Comparison of ENCODE assay signal across 2 cellular contexts in the genomic region with DNA sequence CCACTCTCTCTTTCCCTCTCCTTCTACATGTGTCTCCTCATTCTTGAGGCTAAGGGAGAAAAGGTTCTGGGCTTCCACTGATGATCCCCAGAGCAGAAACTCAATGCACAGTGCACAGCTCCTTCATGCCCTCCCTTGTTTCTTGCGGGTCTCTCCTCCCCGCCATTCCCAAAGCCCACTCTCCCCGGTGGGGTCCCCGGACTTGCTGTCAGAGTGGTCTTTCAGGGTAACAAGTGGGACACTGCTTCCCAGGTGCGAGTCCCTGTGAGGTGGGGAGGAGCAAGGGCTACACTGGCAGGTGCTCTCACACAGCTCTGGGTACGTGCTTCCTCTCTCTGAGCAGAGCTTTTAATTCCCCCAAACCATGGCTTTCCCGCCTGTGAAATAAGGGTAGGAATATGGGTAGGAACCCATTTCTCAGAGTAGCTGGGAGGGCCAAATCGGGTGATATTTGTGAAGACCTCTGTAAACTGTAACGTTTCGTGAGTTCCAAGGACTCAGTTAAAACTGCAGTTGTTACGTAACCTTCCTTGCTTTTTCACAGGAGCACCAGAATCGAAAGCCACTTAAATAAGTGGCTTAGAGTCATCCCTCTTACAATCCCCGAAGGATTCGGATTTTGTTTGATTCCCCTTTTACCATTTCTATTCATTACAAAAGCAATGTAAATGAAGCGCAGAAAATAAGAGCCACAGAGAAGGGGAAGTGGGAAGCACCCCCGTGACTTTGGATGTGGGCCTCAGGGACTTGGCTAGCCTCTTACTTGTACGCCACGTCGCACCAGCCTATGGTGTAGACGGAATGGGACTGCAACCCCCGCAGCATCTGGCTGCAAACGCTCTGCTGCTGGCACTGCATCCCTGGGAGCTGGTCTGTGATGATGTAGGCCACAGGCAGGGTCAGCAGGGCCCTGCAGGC.
TF ChIP-seq lines count a peak whose summit lies in the region.

No MANE protein-coding gene starts in this region.

TF ChIP-seq in HepG2, 621 proteins besides CTCF, POLR2A, EP300 and RAD21:
- TF ChIP-seq CEBPB (IDR thresholded peaks at IDR 0.05; ENCODE audit: borderline replicate concordance, low read depth, low read length) (peak; percentile 32; the same call in 1 of the 2 replicates), MXD4 (CRISPR knock-in tag; IDR thresholded peaks at IDR 0.05) (no peak)

TF ChIP-seq in GM12878, 131 proteins besides CTCF, POLR2A, EP300 and RAD21:
- TF ChIP-seq IKZF1 (conservative IDR thresholded peaks at IDR 0.05) (0 out of 2 replicates have a peak, but pooled peaks have one; percentile 31), MYB (IDR thresholded peaks at IDR 0.05; ENCODE audit: borderline replicate concordance, low read depth, low read length) (no peak), DPF2 (IDR thresholded peaks at IDR 0.05) (no peak), RB1 (IDR thresholded peaks at IDR 0.05; ENCODE audit: borderline replicate concordance) (no peak), MTA2 (IDR thresholded peaks at IDR 0.05; ENCODE audit: low read depth) (no peak), SPI1 (IDR thresholded peaks at IDR 0.05; ENCODE audit: borderline replicate concordance, insufficient read depth, low read depth, low read length) (peak; percentile 33; the same call in 1 of the 2 replicates), KDM1A (IDR thresholded peaks at IDR 0.05; ENCODE audit: borderline replicate concordance) (no peak), SMAD1 (IDR thresholded peaks at IDR 0.05; ENCODE audit: low read depth, partially characterized antibody) (no peak), TARDBP (IDR thresholded peaks at IDR 0.05; ENCODE audit: borderline replicate concordance) (no peak), RUNX3 (IDR thresholded peaks at IDR 0.05; ENCODE audit: low read length) (peak; percentile 25; the same call in 1 of the 2 replicates), RBBP5 (conservative IDR thresholded peaks at IDR 0.05) (no peak)
- TF ChIP-seq, protein P1, sequence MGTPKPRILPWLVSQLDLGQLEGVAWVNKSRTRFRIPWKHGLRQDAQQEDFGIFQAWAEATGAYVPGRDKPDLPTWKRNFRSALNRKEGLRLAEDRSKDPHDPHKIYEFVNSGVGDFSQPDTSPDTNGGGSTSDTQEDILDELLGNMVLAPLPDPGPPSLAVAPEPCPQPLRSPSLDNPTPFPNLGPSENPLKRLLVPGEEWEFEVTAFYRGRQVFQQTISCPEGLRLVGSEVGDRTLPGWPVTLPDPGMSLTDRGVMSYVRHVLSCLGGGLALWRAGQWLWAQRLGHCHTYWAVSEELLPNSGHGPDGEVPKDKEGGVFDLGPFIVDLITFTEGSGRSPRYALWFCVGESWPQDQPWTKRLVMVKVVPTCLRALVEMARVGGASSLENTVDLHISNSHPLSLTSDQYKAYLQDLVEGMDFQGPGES (IDR thresholded peaks at IDR 0.05), result no peak
- TF ChIP-seq, protein P2, sequence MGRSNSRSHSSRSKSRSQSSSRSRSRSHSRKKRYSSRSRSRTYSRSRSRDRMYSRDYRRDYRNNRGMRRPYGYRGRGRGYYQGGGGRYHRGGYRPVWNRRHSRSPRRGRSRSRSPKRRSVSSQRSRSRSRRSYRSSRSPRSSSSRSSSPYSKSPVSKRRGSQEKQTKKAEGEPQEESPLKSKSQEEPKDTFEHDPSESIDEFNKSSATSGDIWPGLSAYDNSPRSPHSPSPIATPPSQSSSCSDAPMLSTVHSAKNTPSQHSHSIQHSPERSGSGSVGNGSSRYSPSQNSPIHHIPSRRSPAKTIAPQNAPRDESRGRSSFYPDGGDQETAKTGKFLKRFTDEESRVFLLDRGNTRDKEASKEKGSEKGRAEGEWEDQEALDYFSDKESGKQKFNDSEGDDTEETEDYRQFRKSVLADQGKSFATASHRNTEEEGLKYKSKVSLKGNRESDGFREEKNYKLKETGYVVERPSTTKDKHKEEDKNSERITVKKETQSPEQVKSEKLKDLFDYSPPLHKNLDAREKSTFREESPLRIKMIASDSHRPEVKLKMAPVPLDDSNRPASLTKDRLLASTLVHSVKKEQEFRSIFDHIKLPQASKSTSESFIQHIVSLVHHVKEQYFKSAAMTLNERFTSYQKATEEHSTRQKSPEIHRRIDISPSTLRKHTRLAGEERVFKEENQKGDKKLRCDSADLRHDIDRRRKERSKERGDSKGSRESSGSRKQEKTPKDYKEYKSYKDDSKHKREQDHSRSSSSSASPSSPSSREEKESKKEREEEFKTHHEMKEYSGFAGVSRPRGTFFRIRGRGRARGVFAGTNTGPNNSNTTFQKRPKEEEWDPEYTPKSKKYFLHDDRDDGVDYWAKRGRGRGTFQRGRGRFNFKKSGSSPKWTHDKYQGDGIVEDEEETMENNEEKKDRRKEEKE (IDR thresholded peaks at IDR 0.05), result no peak
- TF ChIP-seq, protein P3, sequence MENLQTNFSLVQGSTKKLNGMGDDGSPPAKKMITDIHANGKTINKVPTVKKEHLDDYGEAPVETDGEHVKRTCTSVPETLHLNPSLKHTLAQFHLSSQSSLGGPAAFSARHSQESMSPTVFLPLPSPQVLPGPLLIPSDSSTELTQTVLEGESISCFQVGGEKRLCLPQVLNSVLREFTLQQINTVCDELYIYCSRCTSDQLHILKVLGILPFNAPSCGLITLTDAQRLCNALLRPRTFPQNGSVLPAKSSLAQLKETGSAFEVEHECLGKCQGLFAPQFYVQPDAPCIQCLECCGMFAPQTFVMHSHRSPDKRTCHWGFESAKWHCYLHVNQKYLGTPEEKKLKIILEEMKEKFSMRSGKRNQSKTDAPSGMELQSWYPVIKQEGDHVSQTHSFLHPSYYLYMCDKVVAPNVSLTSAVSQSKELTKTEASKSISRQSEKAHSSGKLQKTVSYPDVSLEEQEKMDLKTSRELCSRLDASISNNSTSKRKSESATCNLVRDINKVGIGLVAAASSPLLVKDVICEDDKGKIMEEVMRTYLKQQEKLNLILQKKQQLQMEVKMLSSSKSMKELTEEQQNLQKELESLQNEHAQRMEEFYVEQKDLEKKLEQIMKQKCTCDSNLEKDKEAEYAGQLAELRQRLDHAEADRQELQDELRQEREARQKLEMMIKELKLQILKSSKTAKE (IDR thresholded peaks at IDR 0.05; ENCODE audit: low read depth, poor library complexity, severe bottlenecking), result no peak
- TF ChIP-seq, protein P4, sequence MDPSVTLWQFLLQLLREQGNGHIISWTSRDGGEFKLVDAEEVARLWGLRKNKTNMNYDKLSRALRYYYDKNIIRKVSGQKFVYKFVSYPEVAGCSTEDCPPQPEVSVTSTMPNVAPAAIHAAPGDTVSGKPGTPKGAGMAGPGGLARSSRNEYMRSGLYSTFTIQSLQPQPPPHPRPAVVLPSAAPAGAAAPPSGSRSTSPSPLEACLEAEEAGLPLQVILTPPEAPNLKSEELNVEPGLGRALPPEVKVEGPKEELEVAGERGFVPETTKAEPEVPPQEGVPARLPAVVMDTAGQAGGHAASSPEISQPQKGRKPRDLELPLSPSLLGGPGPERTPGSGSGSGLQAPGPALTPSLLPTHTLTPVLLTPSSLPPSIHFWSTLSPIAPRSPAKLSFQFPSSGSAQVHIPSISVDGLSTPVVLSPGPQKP (IDR thresholded peaks at IDR 0.05; ENCODE audit: low read depth, low read length), result no peak
